Comparison of ENCODE assay signal across 20 cellular contexts in the genomic region with DNA sequence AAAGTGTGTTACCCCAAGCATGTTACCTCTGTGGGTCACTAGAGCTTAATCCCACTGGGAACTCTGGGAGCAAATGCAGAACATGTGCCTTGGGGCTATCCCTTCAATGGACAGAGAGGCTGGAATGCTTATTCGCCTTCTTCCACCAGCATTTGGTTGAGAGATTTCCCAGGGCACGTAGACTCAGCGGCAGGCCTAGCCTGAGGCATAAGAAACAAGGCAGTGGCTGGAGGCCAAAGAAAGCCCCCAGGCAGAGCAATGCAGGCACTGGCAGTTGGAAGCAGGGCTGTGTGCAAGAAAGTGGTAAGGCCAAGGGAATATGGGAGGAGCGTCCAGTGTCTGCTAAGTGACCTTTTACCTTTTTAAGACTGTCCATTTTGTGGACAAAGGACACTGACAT.
"Had no signal": no experiment of that assay in that cellular context is flagged by ENCODE, and none has a peak within 500 bp of the region (broad histone marks: within the 10 kb centered on the region; RNA-seq: fewer than 3 reads in every experiment).

No MANE protein-coding gene starts in this region.

- H3K9me3 ChIP-seq: heart right ventricle, mucosa of descending colon, stomach, thoracic aorta, transverse colon had no signal

- H3K27ac ChIP-seq: coronary artery, foreskin keratinocyte, heart right ventricle, stomach, thoracic aorta, transverse colon had no signal

- H3K4me3 ChIP-seq: coronary artery, heart right ventricle, lung, mucosa of descending colon, stomach, thoracic aorta, transverse colon had no signal

- H3K27me3 ChIP-seq: foreskin keratinocyte, heart right ventricle, stomach, transverse colon had no signal

- H3K36me3 ChIP-seq: heart right ventricle, stomach, thoracic aorta, transverse colon had no signal

- ATAC-seq: foreskin keratinocyte; heart right ventricle; left cardiac atrium; left ventricle myocardium superior; mucosa of descending colon; naive thymus-derived CD8-positive, alpha-beta T cell; right cardiac atrium had no signal

- H3K4me1 ChIP-seq: heart right ventricle, stomach, transverse colon had no signal

- H3K27ac Mint-ChIP-seq: endodermal cell; naive thymus-derived CD8-positive, alpha-beta T cell had no signal

- DNase-seq: effector CD4-positive, alpha-beta T cell; endodermal cell; erythroblast; foreskin keratinocyte; heart right ventricle; kidney; left cardiac atrium; left ventricle myocardium superior; mucosa of descending colon; naive thymus-derived CD8-positive, alpha-beta T cell; right cardiac atrium; small intestine; stimulated activated CD4-positive, alpha-beta T cell treated with anti-CD3 and anti-CD28 coated beads, Interleukin-12 subunit alpha, Interleukin-12 subunit beta, amount 100 ng/mL, for 4 hours; stimulated activated naive CD4-positive, alpha-beta T cell; stomach; substantia nigra; transverse colon had no signal

- H3K4me3 Mint-ChIP-seq: endodermal cell; naive thymus-derived CD8-positive, alpha-beta T cell had no signal

- H3K27me3 Mint-ChIP-seq: naive thymus-derived CD8-positive, alpha-beta T cell had no signal
